1 cellular context compared by ENCODE assay signal in genomic region chr6:29653452-29654038, GRCh38.
A peak's percentile ranks its signal among the peaks of the same experiment; 100 is the strongest.
TF ChIP-seq lines count a peak whose summit lies in the region.

No MANE protein-coding gene starts in this region.

TF ChIP-seq in HepG2, 621 proteins besides CTCF, POLR2A, EP300 and RAD21:
- TF ChIP-seq REST (IDR thresholded peaks at IDR 0.05; ENCODE audit: borderline replicate concordance in 1 of 2, low read depth in 1 of 2, low read length in 2 of 2) (no peak), PHB2 (IDR thresholded peaks at IDR 0.05; ENCODE audit: partially characterized antibody) (no peak), RFXAP (CRISPR knock-in tag; IDR thresholded peaks at IDR 0.05; ENCODE audit: borderline replicate concordance) (peak; percentile 40; the same call in 1 of the 2 replicates)
